Comparison of ENCODE assay signal across 25 cellular contexts in the genomic region with DNA sequence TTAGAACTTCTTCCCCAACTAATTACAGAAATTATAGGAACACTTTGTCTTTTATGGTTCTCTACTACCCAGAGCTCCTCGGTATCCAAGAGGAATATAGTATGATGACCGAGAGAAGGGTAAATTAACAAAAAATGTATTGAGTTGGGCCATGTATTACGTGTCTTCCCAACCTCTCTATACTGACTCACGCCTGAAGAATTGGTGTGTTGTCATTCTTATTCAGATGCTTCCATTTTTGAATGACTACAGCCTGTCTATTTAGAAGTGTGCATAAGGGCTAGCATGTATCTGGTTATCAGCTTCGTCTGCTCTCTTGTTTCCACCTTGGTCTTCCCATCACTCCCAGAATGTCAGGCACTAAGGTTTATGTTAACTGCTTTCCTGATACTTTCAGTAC. TPM values are rescaled to one million over a fixed set of nuclear protein-coding genes. Genes with fewer than 3 reads are reported as not detected.
A peak's percentile ranks its signal among the peaks of the same experiment; 100 is the strongest.
DNase-seq lines count a peak whose midpoint lies in the region; ATAC-seq and TF ChIP-seq lines count a peak whose summit lies in the region.
"Had no signal": no experiment of that assay in that cellular context is flagged by ENCODE, and none has a peak within 500 bp of the region (broad histone marks: within the 10 kb centered on the region; RNA-seq: fewer than 3 reads in every experiment).

No MANE protein-coding gene starts in this region.

- no peak overlapping the region for H3K4me3 ChIP-seq in AG04449 (ENCODE audit: low read depth, low read length)
- H3K4me3 ChIP-seq: dorsolateral prefrontal cortex had no signal

- no peak for TF ChIP-seq CTCF in AG04449 (IDR thresholded peaks at IDR 0.05; ENCODE audit: insufficient read depth, low read length, missing control alignments)
- no peak for TF ChIP-seq CTCF in CD4-positive, alpha-beta T cell (IDR thresholded peaks at IDR 0.05)

- CTCF ChIA-PET in AG04449 (lab: Yijun Ruan, JAX): interaction anchor here (0.9 to 1.9 kb wide), 3 partner anchors 17 to 84 kb away, joined by 3 to 5 read pairs (median 3); no protein-coding TSS in a partner anchor
- CTCF ChIA-PET in CD4-positive, alpha-beta T cell (lab: Charles Lee): no interaction called here

- H3K4me3 Mint-ChIP-seq in CD4-positive, alpha-beta T cell: no peak overlapping the region
- H3K4me3 Mint-ChIP-seq: activated CD4-positive, alpha-beta T cell treated with anti-CD3 and anti-CD28 coated beads for 36 hours; activated T-cell treated with anti-CD3 and anti-CD28 coated beads, Interleukin-2, amount 50 U/mL, for 4 hours; T-helper 17 cell had no signal

- H3K36me3 Mint-ChIP-seq in CD4-positive, alpha-beta T cell (ENCODE audit: low read depth): peaks cover 95% of the 10 kb centered on the region

- DNase-seq in AG04449 (ENCODE audit: low read depth, low spot score) (peak; percentile 19), HCEC 1CT (peak; percentile 81), amniotic stem cell (lab: John Stamatoyannopoulos, UW) (peak; percentile 66), fibroblast of peridontal ligament (ENCODE audit: extremely low read depth) (peak; percentile 75), GDM1 (lab: John Stamatoyannopoulos, UW) (no peak)
- DNase-seq in CD4-positive, alpha-beta T cell: no peak
- no peak for DNase-seq in activated effector memory CD4-positive, alpha-beta T cell treated with anti-CD3 and anti-CD28 coated beads, Interleukin-2, amount 50 U/mL, for 16 hours
- DNase-seq: ACHN; activated CD4-positive, alpha-beta T cell treated with anti-CD3 and anti-CD28 coated beads for 36 hours; activated naive CD4-positive, alpha-beta T cell; activated T-cell treated with anti-CD3 and anti-CD28 coated beads, Interleukin-2, amount 50 U/mL, for 4 hours; central memory CD4-positive, alpha-beta T cell; dorsolateral prefrontal cortex; foreskin fibroblast; mesenchymal stem cell; NCI-H1694; NCI-H526; small intestine; stimulated activated CD4-positive, alpha-beta T cell treated with anti-CD3 and anti-CD28 coated beads, Interleukin-2, amount 100 ng/mL, for 24 hours; substantia nigra; T-helper 17 cell had no signal

- H3K9me3 Mint-ChIP-seq in CD4-positive, alpha-beta T cell: no peaks in the 10 kb centered on the region
- H3K9me3 Mint-ChIP-seq: activated T-cell treated with anti-CD3 and anti-CD28 coated beads, Interleukin-2, amount 50 U/mL, for 4 hours had no signal

- H3K4me1 Mint-ChIP-seq in CD4-positive, alpha-beta T cell (ENCODE audit: low read depth): no peaks in the 10 kb centered on the region

- H3K27ac ChIP-seq in CD4-positive, alpha-beta T cell (ENCODE audit: low read depth, low read length): no peak overlapping the region
- H3K27ac ChIP-seq: C4-2B, neutrophil had no signal

- POLR2A ChIA-PET in AG04449 (lab: Yijun Ruan, JAX): interaction anchor here (1.0 kb wide), 1 partner anchor 23 kb away, joined by 4 read pairs; no protein-coding TSS in a partner anchor
- POLR2A ChIA-PET in CD4-positive, alpha-beta T cell (lab: Charles Lee): no interaction called here

- intact Hi-C loops in CD4-positive, alpha-beta T cell (cut with DNase I, micrococcal nuclease): loop anchor here in 1 of 2 experiments (10.0 kb wide), 1 partner anchor 358 kb away; no protein-coding TSS in a partner anchor

- no peak for ATAC-seq in CD4-positive, alpha-beta T cell (ENCODE audit: poor library complexity)
- no peak for ATAC-seq in HG03097 (IDR thresholded peaks at IDR 0.05; ENCODE audit: low FRiP score, unreplicated experiment)
- ATAC-seq: activated CD4-positive, alpha-beta T cell treated with anti-CD3 and anti-CD28 coated beads for 36 hours; activated T-cell treated with anti-CD3 and anti-CD28 coated beads, Interleukin-2, amount 50 U/mL, for 4 hours; Panc1; T-helper 17 cell had no signal

- H3K27me3 Mint-ChIP-seq in CD4-positive, alpha-beta T cell: no peaks in the 10 kb centered on the region
- H3K27me3 Mint-ChIP-seq: activated CD4-positive, alpha-beta T cell treated with anti-CD3 and anti-CD28 coated beads for 36 hours; T-helper 17 cell had no signal

- H3K9me3 ChIP-seq in CD4-positive, alpha-beta T cell (ENCODE audit: control insufficient read depth, low read length): no peaks in the 10 kb centered on the region
- H3K9me3 ChIP-seq: neutrophil had no signal

- H3K27me3 ChIP-seq in CD4-positive, alpha-beta T cell (ENCODE audit: control insufficient read depth, insufficient read depth, low read length): no peaks in the 10 kb centered on the region
- H3K27me3 ChIP-seq: dorsolateral prefrontal cortex, neutrophil had no signal

- H3K27ac Mint-ChIP-seq in CD4-positive, alpha-beta T cell: no peak overlapping the region
- H3K27ac Mint-ChIP-seq: T-helper 17 cell had no signal

RNA-seq across cellular contexts. Expression of a gene that starts 24.5 kb away (rescaled TPM):
- total RNA-seq in CD4-positive, alpha-beta T cell: under 1 TPM; 0.14 to 0.25 TPM

Comparison
In these comparisons a context has a peak if more than half of its experiments do, and no peak if none do; other contexts are left out.
1. DNase-seq: peak in AG04449 (single experiment), HCEC 1CT (single experiment), amniotic stem cell (single experiment) and fibroblast of peridontal ligament (single experiment); none in CD4-positive, alpha-beta T cell (0 of 10), activated effector memory CD4-positive, alpha-beta T cell treated with anti-CD3 and anti-CD28 coated beads, Interleukin-2, amount 50 U/mL, for 16 hours (single experiment) and GDM1 (single experiment).